15 cellular contexts compared by ENCODE assay signal in the genomic region with DNA sequence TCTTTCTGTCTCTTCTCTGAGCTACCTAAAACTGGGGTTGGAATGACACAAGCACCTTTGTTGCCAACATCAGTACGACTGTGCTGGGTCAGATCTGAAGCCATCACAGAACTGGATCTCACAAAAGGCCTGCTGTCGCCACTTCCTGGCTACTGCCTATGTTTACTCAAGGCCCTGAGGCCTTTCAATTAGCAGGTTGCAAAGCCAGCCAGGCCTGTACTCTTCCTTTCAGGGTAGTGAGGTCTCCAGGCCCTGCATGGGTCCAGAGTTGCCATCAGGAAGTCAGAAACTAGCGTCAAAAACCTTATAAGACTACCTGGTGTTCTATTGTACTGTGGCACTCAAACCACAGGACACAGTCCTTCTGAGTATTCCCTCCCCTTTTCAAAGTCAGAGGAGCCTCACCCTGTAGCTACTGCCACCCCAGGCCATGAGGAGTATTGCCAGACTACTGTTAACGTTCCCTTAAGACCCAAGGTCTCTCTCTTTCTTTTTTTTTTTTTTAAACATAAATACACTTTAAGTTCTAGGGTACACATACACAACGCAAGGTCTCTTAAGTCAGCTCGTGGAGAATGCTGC.
DNase-seq lines count a peak whose midpoint lies in the region; ATAC-seq, FAIRE-seq and TF ChIP-seq lines count a peak whose summit lies in the region.
"Had no signal": no experiment of that assay in that cellular context is flagged by ENCODE, and none has a peak within 500 bp of the region (broad histone marks: within the 10 kb centered on the region; RNA-seq: fewer than 3 reads in every experiment).

No MANE protein-coding gene starts in this region.

- FAIRE-seq in H1 (lab: Jason Lieb, UNC) (no peak), D721Med (lab: Jason Lieb, UNC) (no peak)
- FAIRE-seq: HTR-8/SVneo had no signal

- no peak overlapping the region for H3K4me3 ChIP-seq in KMS-11 (IDR thresholded peaks at IDR 0.05; ENCODE audit: insufficient read depth, low read depth, low read length)
- no peak overlapping the region for H3K4me3 ChIP-seq in H1 (ENCODE audit: extremely low read depth in 1 of 4, insufficient read depth in 2 of 4, low read depth in 3 of 4, low read length in 4 of 4)
- H3K4me3 ChIP-seq: heart right ventricle, MG63, SK-N-MC had no signal

- POLR2A ChIA-PET in H1 (lab: Charles Lee; ENCODE audit: partially characterized antibody) = no interaction called here

- H2BK15ac ChIP-seq in H1 (ENCODE audit: low read length) = no peak overlapping the region

- no peak for TF ChIP-seq POLR2A in H1 (IDR thresholded peaks at IDR 0.05; ENCODE audit: control extremely low read depth in 1 of 2, low read depth in 2 of 2, low read length in 2 of 2)

- no peak overlapping the region for H4K8ac ChIP-seq in H1 (ENCODE audit: extremely low read depth, insufficient read depth, low read length)

- H4K5ac ChIP-seq in H1 (ENCODE audit: insufficient read length, low read depth, low read length) = no peak overlapping the region

- H3K27ac ChIP-seq in KMS-11 (no peak overlapping the region), H1 (ENCODE audit: low read depth, low read length) (no peak overlapping the region)
- H3K27ac ChIP-seq: heart right ventricle, SK-N-MC had no signal

- H2AFZ ChIP-seq in KMS-11 (ENCODE audit: low read depth) (no peak overlapping the region), H1 (ENCODE audit: low read length) (peak overlapping the region; percentile 84; the same call in 1 of the 2 replicates)

- no peak overlapping the region for H4K91ac ChIP-seq in H1 (replicated peaks; ENCODE audit: insufficient read length, low read length)

- no peak overlapping the region for H3K4ac ChIP-seq in H1 (replicated peaks; ENCODE audit: insufficient read length, low read depth, low read length)

- H2BK120ac ChIP-seq in H1 (replicated peaks; ENCODE audit: low read depth, low read length) = no peak overlapping the region

- H3K18ac ChIP-seq in H1 (ENCODE audit: extremely low read depth, low read length) = no peak overlapping the region

- peak; percentile 15 to 24; a peak in 2 of 4 replicates for TF ChIP-seq RAD21 in H1 (IDR thresholded peaks at IDR 0.05 in 1 of 2, conservative IDR thresholded peaks at IDR 0.05 in 1 of 2; ENCODE audit: low read depth in 2 of 2, low read length in 2 of 2)

- H3K36me3 ChIP-seq in KMS-11 (ENCODE audit: insufficient read depth) = no peaks in the 10 kb centered on the region
- H3K36me3 ChIP-seq in H1 (ENCODE audit: control insufficient read depth in 2 of 4, insufficient read depth in 4 of 4, low read length in 3 of 4) = peaks cover 0 to 4% (median 0%) of the 10 kb centered on the region in 4 experiments; a peak in 3 of 8 replicates
- H3K36me3 ChIP-seq: heart right ventricle, MG63 had no signal

- H3K56ac ChIP-seq in H1 (replicated peaks; ENCODE audit: insufficient read length, low read depth, low read length) = no peak overlapping the region

- H3K23ac ChIP-seq in H1 (ENCODE audit: insufficient read length) = no peak overlapping the region

- no peak overlapping the region for H2BK20ac ChIP-seq in H1 (ENCODE audit: low read length)

- H4K20me1 ChIP-seq in KMS-11 (ENCODE audit: insufficient read depth) = no peaks in the 10 kb centered on the region
- no peaks in the 10 kb centered on the region for H4K20me1 ChIP-seq in H1 (replicated peaks in 1 of 2; ENCODE audit: control insufficient read depth in 1 of 2, insufficient read depth in 2 of 2, low read length in 2 of 2)

- DNase-seq in DMS53 (lab: John Stamatoyannopoulos, UW) (peak; percentile 64), H1 (ENCODE audit: low read depth in 1 of 2, low spot score in 2 of 2) (no peak), D721Med (ENCODE audit: insufficient read length, low spot score) (no peak)
- DNase-seq in stimulated activated CD4-positive, alpha-beta T cell treated with anti-CD3 and anti-CD28 coated beads, Interleukin-2, amount 100 ng/mL, for 48 hours = no peak
- DNase-seq in stimulated activated naive CD4-positive, alpha-beta T cell treated with Interleukin-2 at 50 U/mL for 16 hours (lab: John Stamatoyannopoulos, UW) = no peak
- DNase-seq: activated CD8-positive, alpha-beta memory T cell treated with anti-CD3 and anti-CD28 coated beads for 24 hours; AML-193; DMS153; heart right ventricle; MG63 had no signal

- no peak overlapping the region for H3K9ac ChIP-seq in KMS-11
- no peak overlapping the region for H3K9ac ChIP-seq in H1 (replicated peaks in 1 of 4; ENCODE audit: extremely low read depth in 1 of 4, low read depth in 3 of 4, low read length in 3 of 4)

- H3K27me3 ChIP-seq in KMS-11 (ENCODE audit: insufficient read depth, low read depth) (no peaks in the 10 kb centered on the region), H1 (replicated peaks in 1 of 4; ENCODE audit: control insufficient read depth in 3 of 4, extremely low read depth in 1 of 4, insufficient read depth in 3 of 4, low read length in 3 of 4) (peaks cover 0 to 1% (median 0%) of the 10 kb centered on the region in 4 experiments; a peak in 1 of 7 replicates)
- H3K27me3 ChIP-seq: heart right ventricle, MG63 had no signal

- TF ChIP-seq CTCF in KMS-11 (conservative IDR thresholded peaks at IDR 0.05; ENCODE audit: low read depth, low read length) (peak; percentile 28; the same call in 1 of the 2 replicates), H1 (IDR thresholded peaks at IDR 0.05; ENCODE audit: control extremely low read depth in 1 of 3, insufficient read depth in 1 of 3, low read depth in 1 of 3, low read length in 3 of 3) (peak in 2 of 3 experiments; percentile 13 to 27; a peak in 2 of 4 replicates), D721Med (IDR thresholded peaks at IDR 0.05; ENCODE audit: insufficient read depth, missing control alignments) (no peak)

- H2BK12ac ChIP-seq in H1 (ENCODE audit: low read depth, low read length) = no peak overlapping the region

- H3K79me2 ChIP-seq in KMS-11 (ENCODE audit: insufficient read depth, low read depth) (no peaks in the 10 kb centered on the region), H1 (ENCODE audit: control insufficient read depth in 1 of 2, insufficient read depth in 2 of 2, low read length in 2 of 2) (no peaks in the 10 kb centered on the region)

- H3K4me2 ChIP-seq in KMS-11 = no peak overlapping the region
- H3K4me2 ChIP-seq in H1 (ENCODE audit: insufficient read depth in 1 of 2, low read depth in 2 of 2, low read length in 2 of 2) = no peak overlapping the region

- no peak overlapping the region for H3K14ac ChIP-seq in H1 (ENCODE audit: insufficient read length)

- peak; percentile 70 for ATAC-seq in GM21390 (IDR thresholded peaks at IDR 0.05; ENCODE audit: unreplicated experiment)
- ATAC-seq in HG02938 (IDR thresholded peaks at IDR 0.05; ENCODE audit: unreplicated experiment) = no peak
- ATAC-seq: heart right ventricle had no signal

- CTCF ChIA-PET in H1 (lab: Charles Lee; ENCODE audit: partially characterized antibody) = interaction anchor here (1.4 kb wide), 1 partner anchor 68 kb away, joined by 4 read pairs; no protein-coding TSS in a partner anchor

- H2AK5ac ChIP-seq in H1 (ENCODE audit: low read depth, low read length) = no peak overlapping the region

- H3K23me2 ChIP-seq in H1 (ENCODE audit: low read depth, low read length) = no peaks in the 10 kb centered on the region

- H3K4me1 ChIP-seq in KMS-11 (ENCODE audit: low read depth, poor library complexity, severe bottlenecking) = peaks cover 23% of the 10 kb centered on the region
- no peaks in the 10 kb centered on the region for H3K4me1 ChIP-seq in H1 (replicated peaks in 1 of 4; ENCODE audit: control insufficient read depth in 3 of 4, insufficient read depth in 4 of 4, low read length in 3 of 4)
- H3K4me1 ChIP-seq: heart right ventricle had no signal

- H2BK5ac ChIP-seq in H1 (ENCODE audit: low read depth, low read length) = no peak overlapping the region

- no peaks in the 10 kb centered on the region for H3K79me1 ChIP-seq in H1 (ENCODE audit: low read depth, low read length)

- H3K9me3 ChIP-seq in H1 (ENCODE audit: insufficient read depth in 2 of 2, low read depth in 1 of 2, low read length in 1 of 2) = peaks cover 3 to 14% of the 10 kb centered on the region in 2 experiments; a peak in 3 of 4 replicates

- 95% methylated on average over 6 of the region's 6 CpGs; no CpG with 5 or more reads in 1 of the 2 experiments for WGBS in H1 (ENCODE audit: extremely low coverage in 1 of 2, insufficient coverage in 1 of 2, insufficient read length in 1 of 2, insufficient replicate concordance in 2 of 2, low coverage in 1 of 2, low lambda C conversion rate in 2 of 2, missing lambda C conversion rate in 1 of 2), 2 experiments

- no peak for TF ChIP-seq EP300 in H1 (IDR thresholded peaks at IDR 0.05; ENCODE audit: borderline replicate concordance in 1 of 2, low read depth in 2 of 2, low read length in 2 of 2)

TF ChIP-seq in H1, 55 proteins besides CTCF, POLR2A, EP300 and RAD21 (continues in another document):
- TF ChIP-seq, protein P1, sequence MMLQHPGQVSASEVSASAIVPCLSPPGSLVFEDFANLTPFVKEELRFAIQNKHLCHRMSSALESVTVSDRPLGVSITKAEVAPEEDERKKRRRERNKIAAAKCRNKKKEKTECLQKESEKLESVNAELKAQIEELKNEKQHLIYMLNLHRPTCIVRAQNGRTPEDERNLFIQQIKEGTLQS (IDR thresholded peaks at IDR 0.05; ENCODE audit: insufficient read depth, low read depth, low read length) = no peak
- TF ChIP-seq RBBP5 (IDR thresholded peaks at IDR 0.05; ENCODE audit: borderline replicate concordance, low read depth, low read length) (no peak), ZNF274 (IDR thresholded peaks at IDR 0.05; ENCODE audit: borderline replicate concordance, extremely low read depth, low read length) (no peak), SIN3A (conservative IDR thresholded peaks at IDR 0.05 in 1 of 2, IDR thresholded peaks at IDR 0.05 in 1 of 2; ENCODE audit: low read depth in 1 of 2, low read length in 2 of 2) (no peak), EGR1 (IDR thresholded peaks at IDR 0.05; ENCODE audit: borderline replicate concordance, low read depth, low read length) (no peak), SP4 (IDR thresholded peaks at IDR 0.05; ENCODE audit: low read length) (no peak), BCL11A (IDR thresholded peaks at IDR 0.05; ENCODE audit: low read depth in 2 of 2, low read length in 2 of 2) (no peak)
